Comparison of ENCODE assay signal across 1 cellular context in the genomic region with DNA sequence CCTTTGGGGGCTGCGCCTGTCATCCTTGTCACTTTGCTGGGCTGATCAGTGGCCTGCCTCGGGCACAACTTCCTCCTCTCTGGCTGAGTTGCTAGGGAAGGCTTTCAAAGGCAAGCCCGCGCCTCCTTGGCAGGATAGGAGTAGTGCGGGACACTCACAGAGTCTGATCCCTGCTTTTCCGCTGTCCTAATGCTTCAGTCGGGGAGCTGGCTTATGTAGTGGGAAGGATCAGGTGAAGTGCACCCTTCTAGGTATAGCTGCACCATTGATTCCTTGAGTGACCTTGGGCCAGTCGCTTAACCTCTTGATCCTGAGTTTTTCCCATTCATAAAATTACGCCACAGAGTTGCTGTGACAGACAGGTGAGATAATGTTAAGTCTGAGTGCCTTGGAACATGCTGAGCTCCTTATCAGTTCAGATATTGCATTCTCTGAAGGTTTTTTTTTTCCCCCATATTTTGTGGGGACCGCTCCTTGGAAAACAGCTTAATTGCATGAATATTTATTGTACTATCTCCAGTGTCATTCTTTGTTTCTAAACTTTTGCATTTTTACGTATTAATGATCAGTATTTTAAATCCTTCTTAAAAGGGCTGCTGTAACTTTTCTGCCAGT.
TF ChIP-seq lines count a peak whose summit lies in the region.

No MANE protein-coding gene starts in this region.

TF ChIP-seq in K562, 482 proteins besides CTCF, POLR2A, EP300 and RAD21 (continued from another document):
- TF ChIP-seq XRCC3 (IDR thresholded peaks at IDR 0.05) (no peak), MTA2 (IDR thresholded peaks at IDR 0.05; ENCODE audit: low read depth) (no peak; the same call in 1 of the 2 replicates)
